Comparison of ENCODE assay signal across 21 cellular contexts in the genomic region with DNA sequence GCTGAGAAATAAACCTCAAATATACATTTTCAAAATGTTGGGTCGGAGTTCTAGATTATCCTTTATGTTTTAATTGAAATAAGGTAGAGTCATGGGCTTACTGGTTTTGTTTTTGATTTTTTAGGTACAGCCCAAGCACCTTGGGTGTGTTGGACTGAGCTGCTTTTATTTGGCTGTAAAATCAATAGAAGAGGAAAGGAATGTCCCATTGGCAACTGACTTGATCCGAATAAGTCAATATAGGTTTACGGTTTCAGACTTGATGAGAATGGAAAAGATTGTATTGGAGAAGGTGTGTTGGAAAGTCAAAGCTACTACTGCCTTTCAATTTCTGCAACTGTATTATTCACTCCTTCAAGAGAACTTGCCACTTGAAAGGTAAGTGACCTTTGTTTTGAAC. TPM values are rescaled to one million over a fixed set of nuclear protein-coding genes. Genes with fewer than 3 reads are reported as not detected.
DNase-seq lines count a peak whose midpoint lies in the region; ATAC-seq and TF ChIP-seq lines count a peak whose summit lies in the region.
"Had no signal": no experiment of that assay in that cellular context is flagged by ENCODE, and none has a peak within 500 bp of the region (broad histone marks: within the 10 kb centered on the region; RNA-seq: fewer than 3 reads in every experiment).

No MANE protein-coding gene starts in this region.

- no peak for ATAC-seq in activated T-cell treated with anti-CD3 and anti-CD28 coated beads, Interleukin-2, amount 50 U/mL, for 4 hours
- ATAC-seq: activated naive CD8-positive, alpha-beta T cell treated with anti-CD3 and anti-CD28 coated beads, Interleukin-2, amount 50 U/mL, for 24 hours had no signal

- H3K36me3 Mint-ChIP-seq in activated T-cell treated with anti-CD3 and anti-CD28 coated beads, Interleukin-2, amount 50 U/mL, for 24 hours (ENCODE audit: low read depth), result peaks cover 82% of the 10 kb centered on the region
- H3K36me3 Mint-ChIP-seq in activated T-cell treated with anti-CD3 and anti-CD28 coated beads, Interleukin-2, amount 50 U/mL, for 4 hours (ENCODE audit: insufficient read depth), result peaks cover 20% of the 10 kb centered on the region
- H3K36me3 Mint-ChIP-seq in brain (peaks cover 62% of the 10 kb centered on the region), progenitor cell of endocrine pancreas (ENCODE audit: insufficient read depth) (peaks cover 20% of the 10 kb centered on the region)

- 96% methylated on average over 3 of the region's 3 CpGs for WGBS in HUES64

- peaks cover 26% of the 10 kb centered on the region for H3K4me1 ChIP-seq in HUES64 (ENCODE audit: insufficient read depth, low read length)

- H3K4me3 ChIP-seq in HUES64 (ENCODE audit: low read length), result no peak overlapping the region
- H3K4me3 ChIP-seq: suprapubic skin had no signal

- no peak overlapping the region for H3K4me3 Mint-ChIP-seq in activated T-cell treated with anti-CD3 and anti-CD28 coated beads, Interleukin-2, amount 50 U/mL, for 24 hours
- H3K4me3 Mint-ChIP-seq in activated T-cell treated with anti-CD3 and anti-CD28 coated beads, Interleukin-2, amount 50 U/mL, for 4 hours, result no peak overlapping the region
- H3K4me3 Mint-ChIP-seq in brain (peak overlapping the region in 4 of 5 experiments; percentile 53 to 97 (median 64)), progenitor cell of endocrine pancreas (ENCODE audit: low read depth) (peak overlapping the region; percentile 26)
- H3K4me3 Mint-ChIP-seq: activated naive CD8-positive, alpha-beta T cell treated with anti-CD3 and anti-CD28 coated beads, Interleukin-2, amount 50 U/mL, for 24 hours had no signal

- H3K4me1 Mint-ChIP-seq in activated T-cell treated with anti-CD3 and anti-CD28 coated beads, Interleukin-2, amount 50 U/mL, for 24 hours (ENCODE audit: low read depth), result peaks cover 43% of the 10 kb centered on the region
- peaks cover 37% of the 10 kb centered on the region for H3K4me1 Mint-ChIP-seq in activated T-cell treated with anti-CD3 and anti-CD28 coated beads, Interleukin-2, amount 50 U/mL, for 4 hours (ENCODE audit: low read depth)
- peaks cover 60% of the 10 kb centered on the region for H3K4me1 Mint-ChIP-seq in brain
- H3K4me1 Mint-ChIP-seq in progenitor cell of endocrine pancreas (ENCODE audit: low read depth), result peaks cover 35% of the 10 kb centered on the region

- no peak for DNase-seq in activated T-cell treated with anti-CD3 and anti-CD28 coated beads, Interleukin-2, amount 50 U/mL, for 24 hours
- DNase-seq in activated T-cell treated with anti-CD3 and anti-CD28 coated beads, Interleukin-2, amount 50 U/mL, for 4 hours, result no peak
- DNase-seq in progenitor cell of endocrine pancreas (ENCODE audit: low spot score, unreplicated experiment) (no peak), NCI-H146 (lab: John Stamatoyannopoulos, UW) (no peak), cerebellar nuclear complex (lab: John Stamatoyannopoulos, UW) (no peak), NCI-H128 (lab: John Stamatoyannopoulos, UW; ENCODE audit: unreplicated experiment) (no peak)
- DNase-seq: ACHN; activated CD4-positive, alpha-beta T cell treated with anti-CD3 and anti-CD28 coated beads for 1 hour; activated naive CD8-positive, alpha-beta T cell treated with anti-CD3 and anti-CD28 coated beads, Interleukin-2, amount 50 U/mL, for 24 hours; dermis blood vessel endothelial cell; foreskin melanocyte; H7; NCI-H187; NCI-H2227 treated with DMSO at 0.1 percent for 48 hours; Peyer's patch; retina had no signal

- no peaks in the 10 kb centered on the region for H3K27me3 ChIP-seq in HUES64 (ENCODE audit: insufficient read depth, low read length)
- H3K27me3 ChIP-seq: neutrophil, Peyer's patch, suprapubic skin had no signal

- no peaks in the 10 kb centered on the region for H3K27me3 Mint-ChIP-seq in activated T-cell treated with anti-CD3 and anti-CD28 coated beads, Interleukin-2, amount 50 U/mL, for 24 hours
- no peaks in the 10 kb centered on the region for H3K27me3 Mint-ChIP-seq in activated T-cell treated with anti-CD3 and anti-CD28 coated beads, Interleukin-2, amount 50 U/mL, for 4 hours (ENCODE audit: low read depth)
- no peaks in the 10 kb centered on the region for H3K27me3 Mint-ChIP-seq in brain
- no peaks in the 10 kb centered on the region for H3K27me3 Mint-ChIP-seq in progenitor cell of endocrine pancreas
- H3K27me3 Mint-ChIP-seq: activated naive CD8-positive, alpha-beta T cell treated with anti-CD3 and anti-CD28 coated beads, Interleukin-2, amount 50 U/mL, for 24 hours had no signal

- no peak for TF ChIP-seq CTCF in brain (conservative IDR thresholded peaks at IDR 0.05)
- TF ChIP-seq CTCF in progenitor cell of endocrine pancreas (IDR thresholded peaks at IDR 0.05; ENCODE audit: unreplicated experiment), result no peak

- 0 out of 2 replicates have a peak overlapping the region, but pooled peaks have one; percentile 18 for H3K27ac ChIP-seq in HUES64 (ENCODE audit: low read depth, low read length)
- H3K27ac ChIP-seq: C4-2B, neutrophil, Peyer's patch, suprapubic skin had no signal

- H3K36me3 ChIP-seq in HUES64 (ENCODE audit: insufficient read depth, low read length), result peaks cover 70% of the 10 kb centered on the region

- H3K9me3 ChIP-seq in HUES64 (ENCODE audit: insufficient read depth, low read depth, low read length), result no peaks in the 10 kb centered on the region
- H3K9me3 ChIP-seq: neutrophil, Peyer's patch, suprapubic skin had no signal

- peak overlapping the region; percentile 59 for H3K27ac Mint-ChIP-seq in activated T-cell treated with anti-CD3 and anti-CD28 coated beads, Interleukin-2, amount 50 U/mL, for 24 hours
- H3K27ac Mint-ChIP-seq in brain (peak overlapping the region in 2 of 5 experiments; percentile 60 to 97), progenitor cell of endocrine pancreas (peak overlapping the region; percentile 86)
- H3K27ac Mint-ChIP-seq: activated naive CD8-positive, alpha-beta T cell treated with anti-CD3 and anti-CD28 coated beads, Interleukin-2, amount 50 U/mL, for 24 hours had no signal

- no peak overlapping the region for H3K9ac ChIP-seq in HUES64 (ENCODE audit: low read depth, low read length)

- H3K9me3 Mint-ChIP-seq in activated T-cell treated with anti-CD3 and anti-CD28 coated beads, Interleukin-2, amount 50 U/mL, for 24 hours, result no peaks in the 10 kb centered on the region
- H3K9me3 Mint-ChIP-seq in activated T-cell treated with anti-CD3 and anti-CD28 coated beads, Interleukin-2, amount 50 U/mL, for 4 hours, result no peaks in the 10 kb centered on the region
- H3K9me3 Mint-ChIP-seq in brain (no peaks in the 10 kb centered on the region), progenitor cell of endocrine pancreas (ENCODE audit: low read depth) (no peaks in the 10 kb centered on the region)
- H3K9me3 Mint-ChIP-seq: activated naive CD8-positive, alpha-beta T cell treated with anti-CD3 and anti-CD28 coated beads, Interleukin-2, amount 50 U/mL, for 24 hours had no signal

RNA-seq across cellular contexts. Expression of gene CCNG1, which starts 3.6 kb away (rescaled TPM):
- 10 to 100 TPM; 47.1 to 54.7 (median 52.6) TPM for total RNA-seq in activated T-cell treated with anti-CD3 and anti-CD28 coated beads, Interleukin-2, amount 50 U/mL, for 4 hours
- polyA plus RNA-seq in HUES64 (2013, experiment 1 of 2), result 362 TPM
- polyA plus RNA-seq in HUES64 (2013, experiment 2 of 2), result 427 TPM
- 64.2 TPM for polyA plus RNA-seq in brain (ENCODE audit: insufficient read depth, low read depth, low replicate concordance)
- total RNA-seq in progenitor cell of endocrine pancreas, result 250 and 267 TPM in 2 replicates

RNA-seq across cellular contexts. Expression of gene NUDCD2, which starts 18.9 kb away (rescaled TPM):
- total RNA-seq in activated T-cell treated with anti-CD3 and anti-CD28 coated beads, Interleukin-2, amount 50 U/mL, for 4 hours, result 10 to 100 TPM; 41.5 to 51.5 (median 41.9) TPM
- polyA plus RNA-seq in HUES64 (2013, experiment 1 of 2), result 31.4 TPM
- 41.1 TPM for polyA plus RNA-seq in HUES64 (2013, experiment 2 of 2)
- polyA plus RNA-seq in brain (ENCODE audit: insufficient read depth, low read depth, low replicate concordance), result 36.3 TPM
- total RNA-seq in progenitor cell of endocrine pancreas, result 33.0 and 39.1 TPM in 2 replicates

RNA-seq across cellular contexts. Expression of gene HMMR, which starts 19.5 kb away (rescaled TPM):
- 1 to 10 TPM; 2.5 to 3.5 (median 3.1) TPM for total RNA-seq in activated T-cell treated with anti-CD3 and anti-CD28 coated beads, Interleukin-2, amount 50 U/mL, for 4 hours
- 65.8 TPM for polyA plus RNA-seq in HUES64 (2013, experiment 1 of 2)
- 83.0 TPM for polyA plus RNA-seq in HUES64 (2013, experiment 2 of 2)
- polyA plus RNA-seq in brain (ENCODE audit: insufficient read depth, low read depth, low replicate concordance), result 7.5 TPM
- 13.3 and 15.0 TPM in 2 replicates for total RNA-seq in progenitor cell of endocrine pancreas

Comparison
In these comparisons a context has a peak if more than half of its experiments do, and no peak if none do; other contexts are left out.
1. H3K4me3 Mint-ChIP-seq: peak in brain (4 of 5) and progenitor cell of endocrine pancreas (single experiment); none in activated T-cell treated with anti-CD3 and anti-CD28 coated beads, Interleukin-2, amount 50 U/mL, for 24 hours (single experiment) and activated T-cell treated with anti-CD3 and anti-CD28 coated beads, Interleukin-2, amount 50 U/mL, for 4 hours (single experiment).